ENCODE assay signal across 9 cellular contexts in the genomic region with DNA sequence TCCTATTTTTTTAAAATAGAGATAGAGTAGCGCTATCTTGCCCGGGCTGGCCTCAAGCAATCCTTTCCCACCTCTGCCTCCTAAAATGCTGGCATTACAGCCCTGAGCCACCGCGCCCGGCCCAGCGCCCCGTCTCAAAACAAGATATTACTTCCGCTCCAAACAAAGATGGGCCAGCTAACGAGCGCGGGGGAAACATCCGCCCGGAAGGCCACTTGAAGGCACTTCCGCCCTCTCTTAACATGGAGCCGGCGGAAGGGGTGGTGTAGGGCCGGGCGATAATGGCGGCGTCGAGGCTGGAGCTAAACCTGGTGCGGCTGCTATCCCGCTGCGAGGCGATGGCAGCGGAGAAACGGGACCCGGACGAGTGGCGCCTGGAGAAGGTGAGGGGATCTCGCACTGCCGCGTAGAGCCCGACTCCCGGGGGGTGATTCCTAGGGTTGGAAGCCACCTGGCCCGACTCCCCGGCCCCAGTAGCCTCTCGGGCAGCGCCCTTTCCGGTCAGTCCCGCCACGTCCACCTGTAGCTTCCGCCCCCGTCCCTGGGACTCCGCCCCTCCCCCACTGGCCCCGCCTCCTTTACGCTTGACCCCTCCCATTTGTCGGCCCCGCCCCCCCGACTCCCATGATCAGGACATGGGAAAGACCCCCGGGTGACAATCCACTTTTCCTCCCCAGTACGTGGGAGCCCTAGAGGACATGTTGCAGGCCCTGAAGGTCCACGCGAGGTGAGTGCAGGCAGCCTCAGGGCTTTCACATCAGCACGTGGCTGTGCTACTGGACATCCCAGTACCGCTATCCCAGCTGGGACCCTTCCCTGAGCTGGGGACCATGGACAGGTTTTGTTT. TPM values are rescaled to one million over a fixed set of nuclear protein-coding genes. Genes with fewer than 3 reads are reported as not detected.
A peak's percentile ranks its signal among the peaks of the same experiment; 100 is the strongest.
DNase-seq lines count a peak whose midpoint lies in the region; ATAC-seq, FAIRE-seq and TF ChIP-seq lines count a peak whose summit lies in the region.
"Had no signal": no experiment of that assay in that cellular context is flagged by ENCODE, and none has a peak within 500 bp of the region (broad histone marks: within the 10 kb centered on the region; RNA-seq: fewer than 3 reads in every experiment).

A gene with protein sequence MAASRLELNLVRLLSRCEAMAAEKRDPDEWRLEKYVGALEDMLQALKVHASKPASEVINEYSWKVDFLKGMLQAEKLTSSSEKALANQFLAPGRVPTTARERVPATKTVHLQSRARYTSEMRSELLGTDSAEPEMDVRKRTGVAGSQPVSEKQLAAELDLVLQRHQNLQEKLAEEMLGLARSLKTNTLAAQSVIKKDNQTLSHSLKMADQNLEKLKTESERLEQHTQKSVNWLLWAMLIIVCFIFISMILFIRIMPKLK (plus strand): TSS at position 233 of the 847 bp plus-strand sequence. CDS start 49 bp downstream, at position 282.

- H3K79me1 ChIP-seq in H1 (ENCODE audit: low read depth, low read length), result peaks cover 4% of the 10 kb centered on the region; the same call in 1 of the 2 replicates

- H3K14ac ChIP-seq in H1 (ENCODE audit: insufficient read length), result no peak within 1 kb of the TSS

- no peak; a peak in 1 of 3 replicates for TF ChIP-seq EP300 in H1 (IDR thresholded peaks at IDR 0.05; ENCODE audit: borderline replicate concordance in 1 of 2, low read depth in 2 of 2, low read length in 2 of 2)

- H2AK5ac ChIP-seq in H1 (ENCODE audit: low read depth, low read length), result peak within 1 kb of the TSS; percentile 77

- peak within 1 kb of the TSS; percentile 71 for H4K5ac ChIP-seq in H1 (ENCODE audit: insufficient read length, low read depth, low read length)

- H3K27ac Mint-ChIP-seq in memory B cell, result peak within 1 kb of the TSS; percentile 93

- H2BK12ac ChIP-seq in H1 (ENCODE audit: low read depth, low read length), result peak within 1 kb of the TSS; percentile 87; the same call in 1 of the 2 replicates

- peak within 1 kb of the TSS; percentile 91 for H3K56ac ChIP-seq in H1 (replicated peaks; ENCODE audit: insufficient read length, low read depth, low read length)

- peaks cover 1% of the 10 kb centered on the region for H3K9me3 Mint-ChIP-seq in memory B cell

- H3K36me3 ChIP-seq in BLaER1 treated with 17β-estradiol and CSF1 and Interleukin-3, amounts not matched to agents 10 nM and 100 nM, result peaks cover 57 to 75% (median 65%) of the 10 kb centered on the region in 11 experiments
- peaks cover 4 to 13% (median 8%) of the 10 kb centered on the region in 4 experiments; a peak in 5 of 8 replicates for H3K36me3 ChIP-seq in H1 (ENCODE audit: control insufficient read depth in 2 of 4, insufficient read depth in 4 of 4, low read length in 3 of 4)

- peaks cover 7% of the 10 kb centered on the region for H3K23me2 ChIP-seq in H1 (ENCODE audit: low read depth, low read length)

- peak within 1 kb of the TSS; percentile 88 for H3K4me3 Mint-ChIP-seq in memory B cell

- no peak; a peak in 1 of 4 replicates for TF ChIP-seq RAD21 in H1 (IDR thresholded peaks at IDR 0.05 in 1 of 2, conservative IDR thresholded peaks at IDR 0.05 in 1 of 2; ENCODE audit: low read depth in 2 of 2, low read length in 2 of 2)

- no peaks in the 10 kb centered on the region for H3K27me3 ChIP-seq in BLaER1 treated with 17β-estradiol and CSF1 and Interleukin-3, amounts not matched to agents 10 nM and 100 nM
- H3K27me3 ChIP-seq in H1 (replicated peaks in 1 of 4; ENCODE audit: control insufficient read depth in 3 of 4, extremely low read depth in 1 of 4, insufficient read depth in 3 of 4, low read length in 3 of 4), result no peaks in the 10 kb centered on the region

- DNase-seq in HT1080 (ENCODE audit: low read depth), result peak; percentile 89
- DNase-seq in NOMO-1 (lab: John Stamatoyannopoulos, UW; ENCODE audit: unreplicated experiment in 2 of 2), result peak; percentile 93 to 94
- DNase-seq in activated CD8-positive, alpha-beta memory T cell treated with anti-CD3 and anti-CD28 coated beads for 4 hours (ENCODE audit: low read depth in 2 of 2), result peak; percentile 67 to 78
- peak; percentile 80 to 93 for DNase-seq in H1 (ENCODE audit: low read depth in 1 of 2, low spot score in 2 of 2)
- peak; percentile 74 to 82 for DNase-seq in memory B cell (ENCODE audit: low spot score in 2 of 2)
- DNase-seq in stimulated activated CD8-positive, alpha-beta memory T cell treated with anti-CD3 and anti-CD28 coated beads, Interleukin-12 subunit alpha, Interleukin-12 subunit beta, amount 100 ng/mL, for 24 hours (ENCODE audit: extremely low read depth), result peak; percentile 66

- H2BK15ac ChIP-seq in H1 (ENCODE audit: low read length), result peak within 1 kb of the TSS; percentile 96

- H3K23ac ChIP-seq in H1 (ENCODE audit: insufficient read length), result no peak within 1 kb of the TSS

- TF ChIP-seq POLR2A in H1 (IDR thresholded peaks at IDR 0.05; ENCODE audit: control extremely low read depth in 1 of 2, low read depth in 2 of 2, low read length in 2 of 2), result peak; percentile 80 to 97

- POLR2A ChIA-PET in H1 (lab: Charles Lee; ENCODE audit: partially characterized antibody), result interaction anchor here (0.6 to 4.2 kb wide), 29 partner anchors 8 to 480 kb away, joined by 3 to 79 read pairs (median 5); a partner anchor contains a TSS

- no peaks in the 10 kb centered on the region; a peak in 1 of 4 replicates for H3K79me2 ChIP-seq in H1 (ENCODE audit: control insufficient read depth in 1 of 2, insufficient read depth in 2 of 2, low read length in 2 of 2)

- WGBS in H1 (ENCODE audit: extremely low coverage in 1 of 2, insufficient coverage in 1 of 2, insufficient read length in 1 of 2, insufficient replicate concordance in 2 of 2, low coverage in 1 of 2, low lambda C conversion rate in 2 of 2, missing lambda C conversion rate in 1 of 2), 2 experiments, result 8% methylated on average over 36 of the region's 56 CpGs; no CpG with 5 or more reads in 1 of the 2 experiments

- H3K36me3 Mint-ChIP-seq in memory B cell, result peaks cover 24% of the 10 kb centered on the region

- H3K4ac ChIP-seq in H1 (replicated peaks; ENCODE audit: insufficient read length, low read depth, low read length), result peak within 1 kb of the TSS; percentile 30

- H2AFZ ChIP-seq in H1 (ENCODE audit: low read length), result peak within 1 kb of the TSS; percentile 85; the same call in 1 of the 2 replicates

- peak; percentile 39 for FAIRE-seq in H1 (lab: Jason Lieb, UNC)
- FAIRE-seq: colon had no signal

- no peak within 1 kb of the TSS for H2BK20ac ChIP-seq in H1 (ENCODE audit: low read length)

- peak within 1 kb of the TSS; percentile 39 for H4K91ac ChIP-seq in H1 (replicated peaks; ENCODE audit: insufficient read length, low read length)

- H3K9ac ChIP-seq in BLaER1 treated with 17β-estradiol and CSF1 and Interleukin-3, amounts not matched to agents 10 nM and 100 nM, result peak within 1 kb of the TSS; percentile 90 to 94 (median 92)
- H3K9ac ChIP-seq in H1 (replicated peaks in 1 of 4; ENCODE audit: extremely low read depth in 1 of 4, low read depth in 3 of 4, low read length in 3 of 4), result peak within 1 kb of the TSS; percentile 86 to 94 (median 90)

- H3K27ac ChIP-seq in BLaER1 treated with 17β-estradiol and CSF1 and Interleukin-3, amounts not matched to agents 10 nM and 100 nM, result peak within 1 kb of the TSS; percentile 90 to 98 (median 95)
- peak within 1 kb of the TSS; percentile 98 for H3K27ac ChIP-seq in H1 (ENCODE audit: low read depth, low read length)

- ATAC-seq in GM19372 (IDR thresholded peaks at IDR 0.05; ENCODE audit: low read depth, unreplicated experiment), result peak; percentile 94
- ATAC-seq in memory B cell (ENCODE audit: low read depth), result peak; percentile 97

- H3K4me1 Mint-ChIP-seq in memory B cell, result peaks cover 12% of the 10 kb centered on the region

- H3K9me3 ChIP-seq in BLaER1 treated with 17β-estradiol and CSF1 and Interleukin-3, amounts not matched to agents 10 nM and 100 nM (replicated peaks in 1 of 11), result no peaks in the 10 kb centered on the region
- no peaks in the 10 kb centered on the region for H3K9me3 ChIP-seq in H1 (ENCODE audit: insufficient read depth in 2 of 2, low read depth in 1 of 2, low read length in 1 of 2)

- no peak for TF ChIP-seq CTCF in H1 (IDR thresholded peaks at IDR 0.05; ENCODE audit: control extremely low read depth in 1 of 3, insufficient read depth in 1 of 3, low read depth in 1 of 3, low read length in 3 of 3)

- CTCF ChIA-PET in H1 (lab: Charles Lee; ENCODE audit: partially characterized antibody), result interaction anchor here (0.6 to 1.8 kb wide), 9 partner anchors 9 to 101 kb away, joined by 3 to 5 read pairs (median 3); a partner anchor contains a TSS

- H4K20me1 ChIP-seq in BLaER1 treated with 17β-estradiol and CSF1 and Interleukin-3, amounts not matched to agents 10 nM and 100 nM, result no peaks in the 10 kb centered on the region; a peak in 1 of 22 replicates
- H4K20me1 ChIP-seq in H1 (replicated peaks in 1 of 2; ENCODE audit: control insufficient read depth in 1 of 2, insufficient read depth in 2 of 2, low read length in 2 of 2), result no peaks in the 10 kb centered on the region

- peak within 1 kb of the TSS; percentile 99 for H3K18ac ChIP-seq in H1 (ENCODE audit: extremely low read depth, low read length)

- H2BK5ac ChIP-seq in H1 (ENCODE audit: low read depth, low read length), result peak within 1 kb of the TSS; percentile 93

- H3K4me3 ChIP-seq in BLaER1 treated with 17β-estradiol and CSF1 and Interleukin-3, amounts not matched to agents 10 nM and 100 nM, result peak within 1 kb of the TSS; percentile 51 to 77 (median 72)
- H3K4me3 ChIP-seq in H1 (ENCODE audit: extremely low read depth in 1 of 4, insufficient read depth in 2 of 4, low read depth in 3 of 4, low read length in 4 of 4), result peak within 1 kb of the TSS; percentile 63 to 79 (median 77)

- H3K4me1 ChIP-seq in BLaER1 treated with 17β-estradiol and CSF1 and Interleukin-3, amounts not matched to agents 10 nM and 100 nM, result peaks cover 23 to 54% (median 46%) of the 10 kb centered on the region in 10 experiments
- peaks cover 0 to 8% (median 5%) of the 10 kb centered on the region in 4 experiments; a peak in 5 of 7 replicates for H3K4me1 ChIP-seq in H1 (replicated peaks in 1 of 4; ENCODE audit: control insufficient read depth in 3 of 4, insufficient read depth in 4 of 4, low read length in 3 of 4)

- peak within 1 kb of the TSS; percentile 96; the same call in 1 of the 2 replicates for H4K8ac ChIP-seq in H1 (ENCODE audit: extremely low read depth, insufficient read depth, low read length)

- H3K27me3 Mint-ChIP-seq in memory B cell, result no peaks in the 10 kb centered on the region

- H2BK120ac ChIP-seq in H1 (replicated peaks; ENCODE audit: low read depth, low read length), result peak within 1 kb of the TSS; percentile 59

- peak within 1 kb of the TSS; percentile 77 to 99 (median 94) for H3K4me2 ChIP-seq in BLaER1 treated with 17β-estradiol and CSF1 and Interleukin-3, amounts not matched to agents 10 nM and 100 nM
- peak within 1 kb of the TSS; percentile 84 to 94 for H3K4me2 ChIP-seq in H1 (ENCODE audit: insufficient read depth in 1 of 2, low read depth in 2 of 2, low read length in 2 of 2)

RNA-seq across cellular contexts. Expression of the gene that starts here (rescaled TPM):
- 30.5 and 36.4 TPM in 2 replicates for total RNA-seq in HT1080 (2014; rRNA removed; shearing (Covaris generic))
- polyA plus RNA-seq in HT1080 (2015; cell fraction: cytosol; rRNA removed), result 47.4 and 48.5 TPM in 2 replicates
- polyA plus RNA-seq in HT1080 (2015; cell fraction: nucleus; rRNA removed), result 33.4 and 40.4 TPM in 2 replicates
- 8.7 and 11.8 TPM in 2 replicates for total RNA-seq in H1 (2021; fragmentation: NEBNext Ultra II Directional; extraction: Animal tissue kit (Norgen Biotek cat#: 25700))
- polyA plus RNA-seq in H1 (2011; rRNA removed), result 13.9 and 16.6 TPM in 2 replicates
- 19.7 TPM for polyA plus RNA-seq in H1 (2011; cell fraction: cytosol; rRNA removed)
- polyA plus RNA-seq in H1 (2011; cell fraction: nucleus; rRNA removed), result 16.0 TPM
- 10.9 to 16.2 TPM (median 13.0 TPM) in 4 replicates for polyA plus RNA-seq in H1 (2012, experiment 1 of 2)
- polyA plus RNA-seq in H1 (2012, experiment 2 of 2), result 11.7 TPM
- polyA plus RNA-seq in H1 (2013, experiment 1 of 2), result 10.2 TPM
- polyA plus RNA-seq in H1 (2013, experiment 2 of 2), result 7.4 TPM
- 8.4 and 9.5 TPM in 2 replicates for polyA minus RNA-seq in H1 (2011; rRNA and poly(A)+ RNA removed)
- polyA minus RNA-seq in H1 (2011; cell fraction: cytosol; rRNA and poly(A)+ RNA removed), result 6.9 TPM
- 9.6 TPM for polyA minus RNA-seq in H1 (2011; cell fraction: nucleus; rRNA and poly(A)+ RNA removed)

Comparison
In these comparisons a context has a peak if more than half of its experiments do, and no peak if none do; other contexts are left out.
1. Peak in every context shown above with its lines: DNase-seq, ATAC-seq, H3K4me3 ChIP-seq and H3K27ac ChIP-seq.